8 cellular contexts compared by ENCODE assay signal in genomic region chr11:126359431-126360048, GRCh38. TPM values are rescaled to one million over a fixed set of nuclear protein-coding genes. Genes with fewer than 3 reads are reported as not detected.
DNase-seq lines count a peak whose midpoint lies in the region; ATAC-seq lines count a peak whose summit lies in the region.

No MANE protein-coding gene starts in this region.

- no peak for ATAC-seq in HG02870 (IDR thresholded peaks at IDR 0.05; ENCODE audit: unreplicated experiment)
- ATAC-seq in GM21423 (IDR thresholded peaks at IDR 0.05; ENCODE audit: unreplicated experiment): no peak
- ATAC-seq in GM19452 (IDR thresholded peaks at IDR 0.05; ENCODE audit: unreplicated experiment): no peak

- DNase-seq in Ammon's horn (ENCODE audit: low spot score): peak; percentile 78
- peak; percentile 31 for DNase-seq in NCI-H82 treated with DMSO at 0.1 percent for 48 hours (lab: John Stamatoyannopoulos, UW; ENCODE audit: unreplicated experiment)
- peak; percentile 89 for DNase-seq in fibroblast of gingiva (ENCODE audit: low read depth)
- DNase-seq in occipital lobe (lab: John Stamatoyannopoulos, UW): peak; percentile 76
- no peak for DNase-seq in activated gamma-delta T cell treated with Interleukin-2 at 50 U/mL for 16 hours

RNA-seq across cellular contexts. Expression of gene ST3GAL4, which starts 4.1 kb away (rescaled TPM):
- total RNA-seq in occipital lobe: 15.0 TPM

RNA-seq across cellular contexts. Expression of gene DCPS, which starts 55.7 kb away (rescaled TPM):
- 3.7 TPM for total RNA-seq in occipital lobe
